ENCODE assay signal across 13 cellular contexts in the genomic region with DNA sequence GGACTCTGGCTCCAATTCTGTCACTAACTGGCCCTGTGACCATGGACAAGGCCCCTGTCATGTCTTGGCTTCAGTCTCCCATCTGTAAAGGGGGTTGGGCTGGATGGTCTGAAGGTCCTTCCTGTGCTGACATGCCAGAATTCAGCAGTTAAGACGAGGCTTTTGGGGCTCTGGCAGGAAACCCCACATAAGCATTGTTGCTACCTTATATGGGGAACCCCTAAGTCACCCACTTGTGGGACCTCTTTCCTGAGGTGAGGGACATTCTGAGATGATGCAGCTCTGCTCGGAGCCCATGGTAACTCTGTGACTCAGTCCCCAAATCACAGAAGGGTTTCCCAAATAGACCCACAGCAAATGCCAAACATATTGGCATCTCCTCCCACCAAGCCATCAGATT. TPM values are rescaled to one million over a fixed set of nuclear protein-coding genes. Genes with fewer than 3 reads are reported as not detected.
A peak's percentile ranks its signal among the peaks of the same experiment; 100 is the strongest.
DNase-seq lines count a peak whose midpoint lies in the region; ATAC-seq, FAIRE-seq and TF ChIP-seq lines count a peak whose summit lies in the region.
"Not testable (repeated sequence)": the region's sequence is repeated elsewhere in the genome, so short reads cannot be mapped to it uniquely, and the experiment has no call there.
"Had no signal": no experiment of that assay in that cellular context is flagged by ENCODE, and none has a peak within 500 bp of the region (broad histone marks: within the 10 kb centered on the region; RNA-seq: fewer than 3 reads in every experiment).

No MANE protein-coding gene starts in this region.

- TF ChIP-seq EP300 in GM12878 (IDR thresholded peaks at IDR 0.05; ENCODE audit: borderline replicate concordance in 1 of 2, control insufficient read depth in 1 of 2, low read depth in 2 of 2, low read length in 2 of 2) = not testable (repeated sequence)

- not testable (repeated sequence) for TF ChIP-seq RAD21 in GM12878 (IDR thresholded peaks at IDR 0.05; ENCODE audit: insufficient read depth, low read depth, low read length)

- peak overlapping the region; percentile 69; the same call in 1 of the 2 replicates for H3K27ac ChIP-seq in PC-9
- H3K27ac ChIP-seq in GM12878 (ENCODE audit: control insufficient read depth, insufficient read depth) = not testable (repeated sequence)

- H3K27me3 Mint-ChIP-seq in activated CD4-positive, alpha-beta T cell treated with anti-CD3 and anti-CD28 coated beads, Interleukin-2, amount 10 ng/mL, durations not matched to agents 24 days and 14 days; osteocyte (ENCODE audit: unreplicated experiment): not testable (repeated sequence)

- CTCF ChIA-PET in PC-9 (lab: Charles Lee); GM12878 (lab: Yijun Ruan, JAX): not testable (repeated sequence)

- 0% methylated on average over 2 of the region's 2 CpGs for WGBS in GM12878 (ENCODE audit: insufficient coverage, insufficient replicate concordance, low lambda C conversion rate, missing lambda C conversion rate)

- not testable (repeated sequence) for H3K27me3 ChIP-seq in PC-9 (ENCODE audit: insufficient read depth, low read depth); GM12878 (replicated peaks in 1 of 2; ENCODE audit: control insufficient read depth in 2 of 2, insufficient read depth in 2 of 2, low read length in 1 of 2)

- in situ Hi-C loops in GM12878 (cut with MboI) = loop anchor here (5.0 kb wide), 1 partner anchor 40 kb away; no protein-coding TSS in a partner anchor

- H3K9ac ChIP-seq in GM12878 (ENCODE audit: control insufficient read depth, insufficient read depth, low read length) = not testable (repeated sequence)

- H3K36me3 Mint-ChIP-seq in activated CD4-positive, alpha-beta T cell treated with anti-CD3 and anti-CD28 coated beads, Interleukin-2, amount 10 ng/mL, durations not matched to agents 24 days and 14 days (ENCODE audit: low read depth); osteocyte (ENCODE audit: unreplicated experiment): not testable (repeated sequence)

- not testable (repeated sequence) for H3K4me3 Mint-ChIP-seq in activated CD4-positive, alpha-beta T cell treated with anti-CD3 and anti-CD28 coated beads, Interleukin-2, amount 10 ng/mL, durations not matched to agents 24 days and 14 days; osteocyte (ENCODE audit: unreplicated experiment)

- not testable (repeated sequence) for H3K4me3 ChIP-seq in PC-9, GM12878

- not testable (repeated sequence) for H3K9me3 Mint-ChIP-seq in activated CD4-positive, alpha-beta T cell treated with anti-CD3 and anti-CD28 coated beads, Interleukin-2, amount 10 ng/mL, durations not matched to agents 24 days and 14 days; osteocyte (ENCODE audit: unreplicated experiment)

- TF ChIP-seq POLR2A in GM12878 (IDR thresholded peaks at IDR 0.05; ENCODE audit: low read depth, low read length) = not testable (repeated sequence)

- H3K27ac Mint-ChIP-seq in activated CD4-positive, alpha-beta T cell treated with anti-CD3 and anti-CD28 coated beads, Interleukin-2, amount 10 ng/mL, durations not matched to agents 24 days and 14 days; osteocyte (ENCODE audit: unreplicated experiment): not testable (repeated sequence)

- not testable (repeated sequence) for ATAC-seq in GM12878

- H3K4me1 Mint-ChIP-seq in activated CD4-positive, alpha-beta T cell treated with anti-CD3 and anti-CD28 coated beads, Interleukin-2, amount 10 ng/mL, durations not matched to agents 24 days and 14 days = peaks cover 13% of the 10 kb centered on the region
- H3K4me1 Mint-ChIP-seq in osteocyte (ENCODE audit: unreplicated experiment) = not testable (repeated sequence)

- FAIRE-seq in GM12878 (lab: Jason Lieb, UNC) = not testable (repeated sequence)

- peak; percentile 0 for DNase-seq in GM03348 (ENCODE audit: low spot score)
- not testable (repeated sequence) for DNase-seq in PC-9; GM12878 (ENCODE audit: low read depth, low spot score)
- DNase-seq in activated CD4-positive, alpha-beta T cell treated with anti-CD3 and anti-CD28 coated beads, Interleukin-2, amount 10 ng/mL, durations not matched to agents 24 days and 14 days = peak; percentile 52
- DNase-seq in activated CD8-positive, alpha-beta memory T cell treated with anti-CD3 and anti-CD28 coated beads, Interleukin-2, amount 50 U/mL, for 48 hours = peak; percentile 17
- peak; percentile 28 for DNase-seq in islet precursor cell
- peak; percentile 46 for DNase-seq in osteocyte (ENCODE audit: extremely low spot score, unreplicated experiment)
- DNase-seq in superior temporal gyrus (ENCODE audit: extremely low spot score) = peak; percentile 0

- RAD21 ChIA-PET in GM12878 (lab: Charles Lee; ENCODE audit: unreplicated experiment) = not testable (repeated sequence)

- H3K79me2 ChIP-seq in PC-9 (ENCODE audit: low read depth); GM12878 (ENCODE audit: control insufficient read depth, insufficient read depth, low read length): not testable (repeated sequence)

- not testable (repeated sequence) for BruUV-seq in PC-9 (replicated peaks; lab: Mats Ljungman, UMichigan); GM12878 (replicated peaks; lab: Mats Ljungman, UMichigan)

- intact Hi-C loops in PC-9 (cut with micrococcal nuclease; ENCODE audit: unreplicated experiment); activated CD4-positive, alpha-beta T cell treated with anti-CD3 and anti-CD28 coated beads, Interleukin-2, amount 10 ng/mL, durations not matched to agents 24 days and 14 days (cut with micrococcal nuclease); GM12878 (cut with micrococcal nuclease; ENCODE audit: unreplicated experiment): not testable (repeated sequence)

- not testable (repeated sequence) for H3K36me3 ChIP-seq in PC-9 (ENCODE audit: low read depth); GM12878 (ENCODE audit: control insufficient read depth in 2 of 2, insufficient read depth in 2 of 2, low read length in 1 of 2)

- not testable (repeated sequence) for H2AFZ ChIP-seq in PC-9; GM12878 (ENCODE audit: control insufficient read depth, low read depth, low read length)

- H3K9me3 ChIP-seq in PC-9 (ENCODE audit: insufficient read depth, low read depth); GM12878 (replicated peaks; ENCODE audit: control insufficient read depth, insufficient read depth, low read length): not testable (repeated sequence)

- POLR2A ChIA-PET in PC-9 (lab: Charles Lee; ENCODE audit: unreplicated experiment); GM12878 (lab: Charles Lee): not testable (repeated sequence)

- H4K20me1 ChIP-seq in PC-9 (ENCODE audit: insufficient read depth); GM12878 (ENCODE audit: control insufficient read depth, insufficient read depth): not testable (repeated sequence)

- H3K4me1 ChIP-seq in PC-9 (replicated peaks; ENCODE audit: insufficient read depth) = peaks cover 15% of the 10 kb centered on the region
- not testable (repeated sequence) for H3K4me1 ChIP-seq in GM12878 (ENCODE audit: control insufficient read depth, insufficient read depth, low read length)

- not testable (repeated sequence) for H3K4me2 ChIP-seq in PC-9; GM12878 (ENCODE audit: control insufficient read depth, insufficient read depth)

- not testable (repeated sequence) for H3K9me2 ChIP-seq in PC-9 (ENCODE audit: insufficient read depth)

- TF ChIP-seq CTCF in PC-9 (conservative IDR thresholded peaks at IDR 0.05); GM12878 (IDR thresholded peaks at IDR 0.05 in 2 of 3, conservative IDR thresholded peaks at IDR 0.05 in 1 of 3; ENCODE audit: control insufficient read depth in 2 of 3, extremely low read depth in 1 of 3, insufficient read depth in 1 of 3, low read depth in 3 of 3, low read length in 3 of 3); osteocyte (IDR thresholded peaks at IDR 0.05): not testable (repeated sequence)

- H3F3A ChIP-seq in PC-9 (ENCODE audit: insufficient read depth, low read depth) = not testable (repeated sequence)

- SMC1A ChIA-PET in GM12878 (lab: Charles Lee; ENCODE audit: uncharacterized antibody, unreplicated experiment) = interaction anchor here (0.7 kb wide), 1 partner anchor 430 kb away, joined by 3 read pairs; no protein-coding TSS in a partner anchor

RNA-seq across cellular contexts. Expression of a gene that starts 19.8 kb away (rescaled TPM):
- total RNA-seq in PC-9 (2021) (0.37 and 0.53 TPM in 2 replicates), GM12878 (2014; rRNA removed) (0.54 and 1.1 TPM in 2 replicates), GM12878 (2014; rRNA removed; fragmentation: Illumina TruSeq; extraction: Trizol) (0.46 and 1.0 TPM in 2 replicates), GM12878 (2021) (0.51 and 1.1 TPM in 2 replicates), osteocyte (not detected in 2 replicates)
- total RNA-seq in activated CD4-positive, alpha-beta T cell treated with anti-CD3 and anti-CD28 coated beads, Interleukin-2, amount 10 ng/mL, durations not matched to agents 24 days and 14 days = not detected in 2 replicates
- 6.0 and 7.0 TPM in 2 replicates for total RNA-seq in GM12878 (2013; cell fraction: nucleolus; rRNA removed)
- not detected for polyA plus RNA-seq in GM12878 (2011; ENCODE audit: low read depth)
- polyA plus RNA-seq in GM12878 (2011; rRNA removed) (0.10 TPM in 1 of 2 replicates, not detected in the other), GM12878 (2014; fragmentation: Illumina TruSeq; extraction: Trizol) (0.52 and 1.6 TPM in 2 replicates), GM12878 (2014; fragmentation: Nextera tagmentation; extraction: Ambion mirVana) (1 to 10 TPM in 1 of 2 experiments, under 1 TPM in 1; 0.77 to 1.1 TPM), GM12878 (2014; rRNA removed) (0.06 and 0.18 TPM in 2 replicates), GM12878 (2016; fragmentation: Nextera tagmentation; extraction: Ambion mirVana) (under 1 TPM; 0.74 to 0.99 TPM)
- polyA plus RNA-seq in GM12878 (2011; cell fraction: cytosol; rRNA removed) = 0.21 TPM in 1 of 2 replicates, not detected in the other
- polyA plus RNA-seq in GM12878 (2011; cell fraction: nucleus; rRNA removed) = 0.18 and 0.22 TPM in 2 replicates
- polyA plus RNA-seq in GM12878 (2012) = not detected in 2 replicates
- 0.22 TPM in 1 of 2 replicates, not detected in the other for polyA minus RNA-seq in GM12878 (2011; rRNA and poly(A)+ RNA removed)
- polyA minus RNA-seq in GM12878 (2011; cell fraction: cytosol; rRNA and poly(A)+ RNA removed) = not detected in 2 replicates
- polyA minus RNA-seq in GM12878 (2011; cell fraction: nucleus; rRNA and poly(A)+ RNA removed) = 0.24 and 0.38 TPM in 2 replicates
- total RNA-seq: GM23248, H4, HepG2 had no signal
- polyA plus RNA-seq: BJ, GM23248, HepG2, IgD-negative memory B cell had no signal

RNA-seq across cellular contexts. Expression of a gene that starts 42.5 kb away (rescaled TPM):
- 4.1 and 7.6 TPM in 2 replicates for total RNA-seq in PC-9 (2021)
- 0.82 and 2.8 TPM in 2 replicates for total RNA-seq in activated CD4-positive, alpha-beta T cell treated with anti-CD3 and anti-CD28 coated beads, Interleukin-2, amount 10 ng/mL, durations not matched to agents 24 days and 14 days
- total RNA-seq in GM12878 (2013; cell fraction: nucleolus; rRNA removed) = 114 and 121 TPM in 2 replicates
- 10.0 and 10.3 TPM in 2 replicates for total RNA-seq in GM12878 (2014; rRNA removed)
- 8.2 and 12.0 TPM in 2 replicates for total RNA-seq in GM12878 (2014; rRNA removed; fragmentation: Illumina TruSeq; extraction: Trizol)
- 18.9 and 20.1 TPM in 2 replicates for total RNA-seq in GM12878 (2021)
- 3.0 TPM for polyA plus RNA-seq in GM12878 (2011; ENCODE audit: low read depth)
- 2.7 and 3.4 TPM in 2 replicates for polyA plus RNA-seq in GM12878 (2011; rRNA removed)
- 4.0 and 4.3 TPM in 2 replicates for polyA plus RNA-seq in GM12878 (2011; cell fraction: cytosol; rRNA removed)
- polyA plus RNA-seq in GM12878 (2011; cell fraction: nucleus; rRNA removed) = 8.0 and 8.5 TPM in 2 replicates
- 1.2 and 2.9 TPM in 2 replicates for polyA plus RNA-seq in GM12878 (2012)
- 22.3 and 26.0 TPM in 2 replicates for polyA plus RNA-seq in GM12878 (2014; fragmentation: Illumina TruSeq; extraction: Trizol)
- polyA plus RNA-seq in GM12878 (2014; fragmentation: Nextera tagmentation; extraction: Ambion mirVana) = 10 to 100 TPM; 27.9 to 33.8 TPM
- 17.0 and 17.9 TPM in 2 replicates for polyA plus RNA-seq in GM12878 (2014; rRNA removed)
- 1 to 10 TPM; 9.2 to 9.7 TPM for polyA plus RNA-seq in GM12878 (2016; fragmentation: Nextera tagmentation; extraction: Ambion mirVana)
- polyA minus RNA-seq in GM12878 (2011; rRNA and poly(A)+ RNA removed) = 6.6 and 7.5 TPM in 2 replicates
- 2.8 and 3.7 TPM in 2 replicates for polyA minus RNA-seq in GM12878 (2011; cell fraction: cytosol; rRNA and poly(A)+ RNA removed)
- 2.2 and 4.6 TPM in 2 replicates for polyA minus RNA-seq in GM12878 (2011; cell fraction: nucleus; rRNA and poly(A)+ RNA removed)
- 1.1 TPM in 2 replicates for total RNA-seq in osteocyte
- polyA plus RNA-seq: GM23248 had no signal
